8 cellular contexts compared by ENCODE assay signal in the genomic region with DNA sequence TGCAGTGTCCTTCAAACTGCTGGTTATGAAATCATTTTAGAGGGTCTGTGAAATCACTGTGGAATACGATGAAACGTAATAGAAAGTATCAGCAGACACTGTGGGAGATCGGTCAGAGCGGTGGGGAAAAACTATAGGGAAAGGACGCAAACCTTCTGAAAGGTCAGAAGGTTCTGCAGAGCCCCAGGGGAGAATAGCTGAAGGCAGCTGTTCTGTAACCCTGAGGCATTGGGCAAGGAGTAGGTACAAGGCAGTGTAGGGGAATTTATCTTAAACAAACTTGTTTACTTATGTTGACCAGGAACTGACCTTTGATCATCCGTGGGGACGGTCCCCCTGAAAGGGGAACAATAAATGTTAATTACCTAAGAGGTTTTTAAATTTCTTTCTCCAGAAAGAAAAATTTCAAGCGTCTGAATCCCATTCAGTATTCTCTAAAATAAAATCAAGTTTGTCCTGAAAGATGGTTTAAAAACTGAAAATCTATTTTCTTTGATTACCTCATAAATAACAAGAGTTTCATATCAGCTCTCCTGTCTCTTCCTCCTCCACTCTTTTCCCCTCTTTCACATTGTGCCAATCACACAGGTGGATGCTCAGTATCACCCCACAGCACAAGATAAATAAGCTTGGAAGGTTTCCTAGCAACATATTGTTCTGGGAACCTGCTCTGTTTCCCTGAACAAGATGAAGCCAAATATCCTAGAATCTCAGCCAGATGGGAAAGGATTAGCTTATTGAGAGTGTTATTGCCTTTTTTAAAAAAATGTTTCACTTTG. TPM values are rescaled to one million over a fixed set of nuclear protein-coding genes. Genes with fewer than 3 reads are reported as not detected.
DNase-seq lines count a peak whose midpoint lies in the region; ATAC-seq and TF ChIP-seq lines count a peak whose summit lies in the region.

No MANE protein-coding gene starts in this region.

- peaks cover 16% of the 10 kb centered on the region for H3K36me3 ChIP-seq in SU-DHL-6 (ENCODE audit: low read length)
- H3K36me3 ChIP-seq in neutrophil, result no peaks in the 10 kb centered on the region
- no peaks in the 10 kb centered on the region for H3K36me3 ChIP-seq in uterus
- no peaks in the 10 kb centered on the region for H3K36me3 ChIP-seq in aorta (ENCODE audit: control insufficient read depth in 1 of 2, insufficient read depth in 2 of 2, low read length in 1 of 2)

- H3K4me3 ChIP-seq in SU-DHL-6 (ENCODE audit: insufficient read depth, low read length, poor library complexity, severe bottlenecking) (no peak overlapping the region), neutrophil (ENCODE audit: low read depth in 1 of 2, low read length in 1 of 2) (no peak overlapping the region), uterus (no peak overlapping the region), aorta (ENCODE audit: low read length in 2 of 2) (no peak overlapping the region)

- no peaks in the 10 kb centered on the region for H3F3A ChIP-seq in SU-DHL-6 (ENCODE audit: insufficient read depth)

- H3K27ac ChIP-seq in SU-DHL-6 (ENCODE audit: low read depth, low read length) (peak overlapping the region; percentile 48; the same call in 1 of the 2 replicates), neutrophil (peak overlapping the region; percentile 57), uterus (no peak overlapping the region), aorta (ENCODE audit: low read depth in 1 of 2, low read length in 2 of 2) (no peak overlapping the region)

- TF ChIP-seq CTCF in SU-DHL-6 (IDR thresholded peaks at IDR 0.05; ENCODE audit: insufficient read depth, low read length, poor library complexity, severe bottlenecking) (no peak), neutrophil (IDR thresholded peaks at IDR 0.05) (no peak), uterus (IDR thresholded peaks at IDR 0.05) (no peak)

- peak overlapping the region; percentile 31 for H3K4me2 ChIP-seq in SU-DHL-6 (ENCODE audit: low read depth, low read length, poor library complexity, severe bottlenecking)

- WGBS in aorta, 2 donors, result 45 to 50% methylated on average over 8 of the region's 8 CpGs

- H3K9ac ChIP-seq in SU-DHL-6 (ENCODE audit: low read length), result no peak overlapping the region

- TF ChIP-seq POLR2A in uterus (IDR thresholded peaks at IDR 0.05), result no peak

- H3K9me3 ChIP-seq in SU-DHL-6 (ENCODE audit: insufficient read depth, low read length) (no peaks in the 10 kb centered on the region), neutrophil (no peaks in the 10 kb centered on the region), uterus (no peaks in the 10 kb centered on the region), aorta (ENCODE audit: control insufficient read depth, low read length) (no peaks in the 10 kb centered on the region)

- H2AFZ ChIP-seq in SU-DHL-6 (ENCODE audit: low read depth, low read length, severe bottlenecking), result no peak overlapping the region

- H4K20me1 ChIP-seq in SU-DHL-6 (ENCODE audit: low read depth, low read length), result no peaks in the 10 kb centered on the region

- intact Hi-C loops in uterus (cut with DNase I; ENCODE audit: low total_unique reads) (no loop called here), aorta (cut with DNase I) (no loop called here)

- H3K27me3 ChIP-seq in SU-DHL-6 (ENCODE audit: low read length) (no peaks in the 10 kb centered on the region), neutrophil (no peaks in the 10 kb centered on the region), uterus (no peaks in the 10 kb centered on the region), aorta (ENCODE audit: control insufficient read depth in 1 of 2, insufficient read depth in 2 of 2, low read length in 1 of 2) (no peaks in the 10 kb centered on the region)

- ATAC-seq in GM19395 (IDR thresholded peaks at IDR 0.05; ENCODE audit: unreplicated experiment) (peak; percentile 52), aorta (ENCODE audit: low FRiP score) (no peak)

- DNase-seq in HT-29 (ENCODE audit: low spot score) (peak; percentile 67), uterus (no peak), amniotic stem cell (lab: John Stamatoyannopoulos, UW) (no peak), aorta (no peak)
- no peak for DNase-seq in activated naive CD4-positive, alpha-beta T cell treated with Interleukin-2 at 50 U/mL for 16 hours

- H3K79me2 ChIP-seq in SU-DHL-6 (ENCODE audit: insufficient read depth, low read length), result peaks cover 14% of the 10 kb centered on the region; the same call in 1 of the 2 replicates

- H3K4me1 ChIP-seq in neutrophil (ENCODE audit: control insufficient read depth in 1 of 2, insufficient read depth in 1 of 2, low read depth in 1 of 2, low read length in 1 of 2), result peaks cover 25 to 31% of the 10 kb centered on the region in 2 experiments
- H3K4me1 ChIP-seq in uterus, result no peaks in the 10 kb centered on the region
- H3K4me1 ChIP-seq in aorta (ENCODE audit: control insufficient read depth in 1 of 2, insufficient read depth in 2 of 2, low read length in 2 of 2), result peaks cover 3% of the 10 kb centered on the region in 2 donors

- no peaks in the 10 kb centered on the region for H3K9me2 ChIP-seq in SU-DHL-6 (replicated peaks; ENCODE audit: insufficient read depth, low read length)

RNA-seq across cellular contexts. Expression of gene CACYBP, which starts 45.9 kb away (rescaled TPM):
- total RNA-seq in HT-29 (2014; rRNA removed; shearing (Covaris generic)), result 210 and 211 TPM in 2 replicates
- total RNA-seq in uterus, result 100 to 1,000 TPM in 1 of 4 donors, 10 to 100 TPM in 3; 65.9 to 104 (median 83.4) TPM
- 10 to 100 TPM; 54.8 to 69.6 TPM for total RNA-seq in aorta
- polyA plus RNA-seq in aorta, result 10 to 100 TPM; 43.5 to 76.5 TPM

Comparison
In these comparisons a context has a peak if more than half of its experiments do, and no peak if none do; other contexts are left out.
1. H3K27ac ChIP-seq: peak in SU-DHL-6 (single experiment) and neutrophil (single experiment); none in uterus (0 of 2) and aorta (0 of 2).